In genomic region chr7:38568497-38568896, GRCh38 we compare ENCODE assay signal across 35 cellular contexts.
A peak's percentile ranks its signal among the peaks of the same experiment; 100 is the strongest.
DNase-seq lines count a peak whose midpoint lies in the region; ATAC-seq, FAIRE-seq and TF ChIP-seq lines count a peak whose summit lies in the region.
"Had no signal": no experiment of that assay in that cellular context is flagged by ENCODE, and none has a peak within 500 bp of the region (broad histone marks: within the 10 kb centered on the region; RNA-seq: fewer than 3 reads in every experiment).

No MANE protein-coding gene starts in this region.

- intact Hi-C loops in K562 (cut with micrococcal nuclease) (no loop called here), esophagus muscularis mucosa (cut with DNase I) (no loop called here), transverse colon (cut with DNase I; ENCODE audit: low total_unique reads) (no loop called here), left ventricle myocardium superior (cut with micrococcal nuclease) (no loop called here)

- no peak overlapping the region for H3K4ac ChIP-seq in trophoblast cell (ENCODE audit: low read depth, low read length)

- H4K8ac ChIP-seq in trophoblast cell (ENCODE audit: low read depth, low read length): no peak overlapping the region

- CTCF ChIA-PET in K562 (lab: Yijun Ruan, JAX; ENCODE audit: low intra/inter-chr PET ratio): no interaction called here

- TF ChIP-seq POLR2A in K562 (conservative IDR thresholded peaks at IDR 0.05) (no peak), esophagus muscularis mucosa (IDR thresholded peaks at IDR 0.05; ENCODE audit: low read depth) (no peak), transverse colon (IDR thresholded peaks at IDR 0.05) (no peak)

- H3K9ac ChIP-seq in K562 (ENCODE audit: insufficient read depth in 1 of 2, low read depth in 2 of 2, low read length in 2 of 2) (no peak overlapping the region), trophoblast cell (ENCODE audit: low read length) (peak overlapping the region; percentile 66)
- H3K9ac ChIP-seq: BLaER1; BLaER1 treated with 17β-estradiol and CSF1 and Interleukin-3, amounts not matched to agents 10 nM and 100 nM had no signal

- no peak overlapping the region; the same call in 1 of the 2 replicates for H2AFZ ChIP-seq in K562 (ENCODE audit: low read depth, low read length)
- H2AFZ ChIP-seq in trophoblast cell (ENCODE audit: insufficient read depth, low read length, poor library complexity): no peak overlapping the region

- H3K4me3 ChIP-seq in K562: 0 out of 2 replicates have a peak overlapping the region, but pooled peaks have one; percentile 8
- H3K4me3 ChIP-seq in esophagus muscularis mucosa: no peak overlapping the region
- H3K4me3 ChIP-seq in trophoblast cell (ENCODE audit: low read depth, low read length): no peak overlapping the region
- H3K4me3 ChIP-seq in transverse colon: no peak overlapping the region
- H3K4me3 ChIP-seq: A549; BLaER1; BLaER1 treated with 17β-estradiol and CSF1 and Interleukin-3, amounts not matched to agents 10 nM and 100 nM had no signal

- H3K27me3 ChIP-seq in K562 (ENCODE audit: control insufficient read depth in 2 of 2, insufficient read depth in 2 of 2, low read length in 2 of 2): no peaks in the 10 kb centered on the region
- no peaks in the 10 kb centered on the region for H3K27me3 ChIP-seq in esophagus muscularis mucosa
- H3K27me3 ChIP-seq in trophoblast cell (ENCODE audit: insufficient read depth, low read length): no peaks in the 10 kb centered on the region
- H3K27me3 ChIP-seq in transverse colon: no peaks in the 10 kb centered on the region
- H3K27me3 ChIP-seq: BE2C; BLaER1; BLaER1 treated with 17β-estradiol and CSF1 and Interleukin-3, amounts not matched to agents 10 nM and 100 nM had no signal

- no peak overlapping the region for H3K14ac ChIP-seq in trophoblast cell (ENCODE audit: low read length)

- no peaks in the 10 kb centered on the region for H3K9me3 ChIP-seq in K562 (replicated peaks; ENCODE audit: control insufficient read depth, insufficient read depth, low read depth, low read length)
- H3K9me3 ChIP-seq in esophagus muscularis mucosa: no peaks in the 10 kb centered on the region
- peaks cover 1% of the 10 kb centered on the region for H3K9me3 ChIP-seq in trophoblast cell (ENCODE audit: insufficient read depth, low read depth, low read length)
- H3K9me3 ChIP-seq in transverse colon: no peaks in the 10 kb centered on the region
- H3K9me3 ChIP-seq: A549, BE2C, BLaER1, Caco-2 had no signal

- no peaks in the 10 kb centered on the region for H3K79me2 ChIP-seq in K562 (ENCODE audit: control insufficient read depth, insufficient read depth, low read length)
- H3K79me2 ChIP-seq in trophoblast cell (ENCODE audit: control insufficient read depth, insufficient read depth, low read length, poor library complexity): no peaks in the 10 kb centered on the region

- in situ Hi-C loops in K562 (cut with MboI) (no loop called here), transverse colon (cut with MboI; ENCODE audit: low pct_ligation_motif_present in 1 of 4, low pct_unique_long_range_greater_than_20kb in 1 of 4, low sequenced_read_pairs in 3 of 4) (no loop called here)

- TF ChIP-seq EP300 in K562 (IDR thresholded peaks at IDR 0.05; ENCODE audit: low read length) (no peak), esophagus muscularis mucosa (IDR thresholded peaks at IDR 0.05) (no peak), transverse colon (IDR thresholded peaks at IDR 0.05; ENCODE audit: low read depth) (no peak)

- H3K4me2 ChIP-seq in K562 (ENCODE audit: insufficient read depth, low read length) (no peak overlapping the region; the same call in 1 of the 2 replicates), trophoblast cell (ENCODE audit: low read length) (no peak overlapping the region)
- H3K4me2 ChIP-seq: A549; BLaER1; BLaER1 treated with 17β-estradiol and CSF1 and Interleukin-3, amounts not matched to agents 10 nM and 100 nM had no signal

- ATAC-seq in K562: no peak; the same call in 2 of the 3 replicates
- no peak for ATAC-seq in left ventricle myocardium superior
- ATAC-seq in GM21515 (IDR thresholded peaks at IDR 0.05; ENCODE audit: unreplicated experiment): no peak
- ATAC-seq: A549; CD8-positive, alpha-beta T cell had no signal

- no peak overlapping the region for H3K18ac ChIP-seq in trophoblast cell (ENCODE audit: low read length)

- no peak overlapping the region for H2BK120ac ChIP-seq in trophoblast cell (ENCODE audit: insufficient read depth, low read length, poor library complexity)

- DNase-seq in K562 (ENCODE audit: extremely low read depth in 1 of 4, low spot score in 3 of 4): no peak
- peak; percentile 57 for DNase-seq in esophagus muscularis mucosa (ENCODE audit: extremely low spot score)
- no peak for DNase-seq in trophoblast cell
- no peak for DNase-seq in urothelium cell line (ENCODE audit: low spot score)
- no peak for DNase-seq in SW480 (ENCODE audit: low spot score)
- no peak for DNase-seq in transverse colon
- DNase-seq in left ventricle myocardium superior: no peak
- DNase-seq: 8988T; ACHN; AML-193; BE2C; C1 segment of cervical spinal cord; Caco-2; Calu3; CD4-positive, alpha-beta memory T cell; CD4-positive, alpha-beta T cell; CD4-positive, CD25-positive, alpha-beta regulatory T cell; CD8-positive, alpha-beta memory T cell; CD8-positive, alpha-beta T cell; COR-L47; DMS 273 treated with DMSO at 0.1 percent for 48 hours; DMS153; DMS53; DMS79; DMS79 treated with DMSO at 0.1 percent for 48 hours; DND-41; EL had no signal

- BruUV-seq in K562 (replicated peaks; lab: Mats Ljungman, UMichigan): no TSS peak

- H4K91ac ChIP-seq in trophoblast cell (ENCODE audit: low read depth, low read length): no peak overlapping the region

- no peak for TF ChIP-seq RAD21 in K562 (CRISPR knock-in tag; conservative IDR thresholded peaks at IDR 0.05 in 1 of 2, IDR thresholded peaks at IDR 0.05 in 1 of 2)

- no peak overlapping the region for H2BK12ac ChIP-seq in trophoblast cell (ENCODE audit: low read length)

- no peak for FAIRE-seq in K562 (lab: Jason Lieb, UNC)
- FAIRE-seq in urothelium cell line (lab: Jason Lieb, UNC): peak; percentile 61
- FAIRE-seq: A204.1, D721Med had no signal

- H2BK5ac ChIP-seq in trophoblast cell (ENCODE audit: low read depth, low read length, poor library complexity): no peak overlapping the region

- no peaks in the 10 kb centered on the region for H3K79me1 ChIP-seq in trophoblast cell (ENCODE audit: low read length)

- H3K9me1 ChIP-seq in K562 (ENCODE audit: control insufficient read depth, insufficient read depth, low read length): no peaks in the 10 kb centered on the region

- WGBS in K562 (ENCODE audit: insufficient coverage, low coverage, missing lambda C conversion rate): 3% methylated on average over 2 of the region's 2 CpGs
- WGBS in esophagus muscularis mucosa: 80% methylated on average over 2 of the region's 2 CpGs
- WGBS in trophoblast cell (ENCODE audit: extremely low coverage, insufficient coverage, insufficient read length): no CpG with 5 or more reads among the region's 2 CpGs
- 88 to 100% methylated on average over 2 of the region's 2 CpGs for WGBS in transverse colon (ENCODE audit: low coverage in 1 of 2), 2 donors

- no peak overlapping the region for H3K23ac ChIP-seq in trophoblast cell (ENCODE audit: low read length)

- H3K4me1 ChIP-seq in K562 (replicated peaks in 1 of 2; ENCODE audit: control insufficient read depth in 2 of 2, insufficient read depth in 2 of 2, low read length in 2 of 2): no peaks in the 10 kb centered on the region
- H3K4me1 ChIP-seq in esophagus muscularis mucosa: no peaks in the 10 kb centered on the region
- no peaks in the 10 kb centered on the region for H3K4me1 ChIP-seq in trophoblast cell (ENCODE audit: control insufficient read depth in 1 of 2, insufficient read depth in 2 of 2, low read length in 2 of 2)
- H3K4me1 ChIP-seq in transverse colon: no peaks in the 10 kb centered on the region
- H3K4me1 ChIP-seq: A549; BE2C; BLaER1; BLaER1 treated with 17β-estradiol and CSF1 and Interleukin-3, amounts not matched to agents 10 nM and 100 nM; Caco-2 had no signal

- no peaks in the 10 kb centered on the region for H4K20me1 ChIP-seq in K562 (replicated peaks; ENCODE audit: control insufficient read depth, insufficient read depth, low read length)
- H4K20me1 ChIP-seq: BLaER1; BLaER1 treated with 17β-estradiol and CSF1 and Interleukin-3, amounts not matched to agents 10 nM and 100 nM had no signal

- H4K12ac ChIP-seq in trophoblast cell (ENCODE audit: low read depth, low read length): no peak overlapping the region

- H3K36me3 ChIP-seq in K562 (ENCODE audit: control insufficient read depth, insufficient read depth, low read length) (no peaks in the 10 kb centered on the region), esophagus muscularis mucosa (no peaks in the 10 kb centered on the region), trophoblast cell (ENCODE audit: control insufficient read depth in 1 of 2, insufficient read depth in 2 of 2, low read length in 2 of 2) (peaks cover 0 to 1% of the 10 kb centered on the region in 2 experiments), transverse colon (no peaks in the 10 kb centered on the region)
- H3K36me3 ChIP-seq: BE2C; BLaER1; BLaER1 treated with 17β-estradiol and CSF1 and Interleukin-3, amounts not matched to agents 10 nM and 100 nM had no signal

- H3K27ac ChIP-seq in K562 (ENCODE audit: extremely low read depth, low read depth, low read length) (no peak overlapping the region), esophagus muscularis mucosa (replicated peaks in 1 of 4) (no peak overlapping the region), trophoblast cell (ENCODE audit: low read depth, low read length) (no peak overlapping the region), transverse colon (no peak overlapping the region)
- H3K27ac ChIP-seq: 22Rv1; A549; BLaER1; BLaER1 treated with 17β-estradiol and CSF1 and Interleukin-3, amounts not matched to agents 10 nM and 100 nM; C4-2B had no signal

- H2AK5ac ChIP-seq in trophoblast cell (ENCODE audit: low read length): no peak overlapping the region

- POLR2A ChIA-PET in K562 (lab: Yijun Ruan, JAX): interaction anchor here (0.7 to 1.2 kb wide), 3 partner anchors 9 to 26 kb away, joined by 3 to 4 read pairs (median 3); no protein-coding TSS in a partner anchor

- TF ChIP-seq CTCF in K562 (IDR thresholded peaks at IDR 0.05 in 2 of 3, conservative IDR thresholded peaks at IDR 0.05 in 1 of 3; ENCODE audit: insufficient read depth in 2 of 3, low read depth in 1 of 3, low read length in 3 of 3) (no peak), esophagus muscularis mucosa (IDR thresholded peaks at IDR 0.05) (no peak), transverse colon (IDR thresholded peaks at IDR 0.05) (no peak)

TF ChIP-seq in K562, 482 proteins besides CTCF, POLR2A, EP300 and RAD21 (continues in another document):
- TF ChIP-seq KLF13 (tag; IDR thresholded peaks at IDR 0.05; ENCODE audit: borderline replicate concordance, low read depth): no peak
- TF ChIP-seq CREM (IDR thresholded peaks at IDR 0.05; ENCODE audit: low read depth): no peak
- peak; percentile 91 for TF ChIP-seq ZBTB17 (CRISPR knock-in tag; IDR thresholded peaks at IDR 0.05)
